ENCODE assay signal across 1 cellular context in the genomic region with DNA sequence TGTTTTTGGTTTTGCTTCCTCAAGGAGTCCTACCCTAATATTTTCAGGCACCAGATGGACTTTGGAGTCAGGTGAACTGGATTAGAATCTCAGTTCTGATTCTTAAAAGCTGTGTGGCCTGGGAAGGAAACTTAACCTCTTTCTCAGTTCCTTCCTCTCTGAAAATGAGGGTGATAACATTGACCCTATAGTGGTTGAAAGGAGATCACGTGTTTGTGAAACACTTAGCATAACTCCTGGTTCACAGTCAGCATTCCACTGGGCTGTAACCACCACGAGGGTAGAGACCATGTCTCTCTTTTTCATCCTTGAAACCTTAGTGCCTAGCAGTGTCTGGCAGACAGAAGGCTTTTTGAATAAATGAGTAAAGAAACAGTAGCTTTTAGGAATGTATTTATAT.
TF ChIP-seq lines count a peak whose summit lies in the region.

No MANE protein-coding gene starts in this region.

TF ChIP-seq in IMR-90, 13 proteins besides CTCF, POLR2A, EP300 and RAD21 (continued from another document):
- no peak for TF ChIP-seq NFE2L2 (IDR thresholded peaks at IDR 0.05; ENCODE audit: low read depth, low read length)
- TF ChIP-seq CEBPB (IDR thresholded peaks at IDR 0.05; ENCODE audit: low read depth, low read length): no peak
- no peak for TF ChIP-seq SMC3 (IDR thresholded peaks at IDR 0.05; ENCODE audit: low read depth, low read length)
- no peak for TF ChIP-seq MXI1 (IDR thresholded peaks at IDR 0.05; ENCODE audit: borderline replicate concordance, low read depth, low read length)
- no peak for TF ChIP-seq USF2 (IDR thresholded peaks at IDR 0.05; ENCODE audit: low read depth, low read length)
- no peak for TF ChIP-seq FOS (IDR thresholded peaks at IDR 0.05; ENCODE audit: low read depth, low read length)
